8 cellular contexts compared by ENCODE assay signal in the genomic region with DNA sequence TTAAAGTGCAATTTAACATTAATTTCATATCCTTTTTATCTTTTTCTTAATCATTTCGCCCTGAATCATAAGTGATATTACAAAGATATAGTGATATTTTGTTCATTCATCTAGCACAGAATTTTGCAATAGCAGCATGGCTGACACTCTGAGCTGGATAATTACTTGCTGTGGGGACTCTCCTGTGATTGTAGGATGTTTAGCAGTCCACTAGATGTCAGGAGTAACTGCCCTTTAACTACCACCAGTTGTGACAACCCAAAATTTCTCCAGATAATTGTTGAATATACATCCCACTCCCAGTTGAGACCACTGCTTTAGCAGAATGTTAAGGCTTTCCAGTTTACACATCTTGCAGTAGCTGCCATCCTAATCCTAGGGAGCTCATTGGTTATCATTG.
A peak's percentile ranks its signal among the peaks of the same experiment; 100 is the strongest.
DNase-seq lines count a peak whose midpoint lies in the region; ATAC-seq and TF ChIP-seq lines count a peak whose summit lies in the region.

No MANE protein-coding gene starts in this region.

- intact Hi-C loops in heart left ventricle (cut with DNase I) (loop anchor here in 9 of 10 donors (2.0 to 10.0 kb wide), 7 partner anchors 373 to 503 kb away; no protein-coding TSS in a partner anchor), cardiac septum (cut with DNase I) (loop anchor here (5.0 to 10.0 kb wide), 3 partner anchors 373 to 500 kb away; no protein-coding TSS in a partner anchor), adrenal gland (cut with DNase I) (no loop called here)

- H3K4me1 ChIP-seq in heart left ventricle, result peaks cover 0 to 4% (median 0%) of the 10 kb centered on the region in 12 donors
- no peaks in the 10 kb centered on the region for H3K4me1 ChIP-seq in adrenal gland (replicated peaks in 1 of 2)

- TF ChIP-seq POLR2A in heart left ventricle (IDR thresholded peaks at IDR 0.05) (no peak), adrenal gland (IDR thresholded peaks at IDR 0.05) (no peak)

- H3K9me3 ChIP-seq in heart left ventricle, result peaks cover 0 to 9% (median 0%) of the 10 kb centered on the region in 12 donors
- no peaks in the 10 kb centered on the region for H3K9me3 ChIP-seq in adrenal gland (replicated peaks in 1 of 3)

- H3K4me3 ChIP-seq in heart left ventricle, result no peak overlapping the region
- no peak overlapping the region for H3K4me3 ChIP-seq in adrenal gland

- ATAC-seq in heart left ventricle (peak in 3 of 4 donors; percentile 52 to 68 (median 55)), GM19452 (IDR thresholded peaks at IDR 0.05; ENCODE audit: unreplicated experiment) (no peak)

- H3K36me3 ChIP-seq in heart left ventricle (no peaks in the 10 kb centered on the region), adrenal gland (replicated peaks in 1 of 2) (no peaks in the 10 kb centered on the region)

- H3K27ac ChIP-seq in heart left ventricle, result no peak overlapping the region
- no peak overlapping the region for H3K27ac ChIP-seq in adrenal gland

- no peak for DNase-seq in heart left ventricle
- no peak for DNase-seq in cardiac septum (ENCODE audit: low spot score)
- peak; percentile 66 to 82 for DNase-seq in Kasumi-1 (lab: John Stamatoyannopoulos, UW)
- peak in 3 of 7 donors; percentile 5 to 16 (median 16) for DNase-seq in adrenal gland
- peak; percentile 79 for DNase-seq in iris pigment epithelial cell (ENCODE audit: low read depth)
- DNase-seq in middle frontal gyrus (ENCODE audit: extremely low spot score, low spot score), result no peak
- no peak for DNase-seq in HK-2 (ENCODE audit: unreplicated experiment)

- H3K27me3 ChIP-seq in heart left ventricle (no peaks in the 10 kb centered on the region), adrenal gland (no peaks in the 10 kb centered on the region)

- 18 to 24% (median 22%) methylated on average over 1 of the region's 1 CpG for WGBS in heart left ventricle, 4 donors
- WGBS in adrenal gland, 4 donors, result 28 to 44% (median 31%) methylated on average over 1 of the region's 1 CpG

- TF ChIP-seq CTCF in heart left ventricle (IDR thresholded peaks at IDR 0.05) (peak; percentile 8 to 60 (median 41)), adrenal gland (IDR thresholded peaks at IDR 0.05) (peak in 5 of 6 experiments; percentile 15 to 51 (median 46))

Comparison
In these comparisons a context has a peak if more than half of its experiments do, and no peak if none do; other contexts are left out.
1. DNase-seq: peak in Kasumi-1 (2 of 2) and iris pigment epithelial cell (single experiment); none in heart left ventricle (0 of 5), cardiac septum (single experiment), middle frontal gyrus (single experiment) and HK-2 (single experiment).
2. intact Hi-C loops: an anchor here in heart left ventricle (2.0 to 10.0 kb wide) and cardiac septum (5.0 to 10.0 kb wide); none called in adrenal gland.